Comparison of ENCODE assay signal across 10 cellular contexts in genomic region chr10:24519950-24520349, GRCh38.
A peak's percentile ranks its signal among the peaks of the same experiment; 100 is the strongest.
DNase-seq lines count a peak whose midpoint lies in the region; ATAC-seq and TF ChIP-seq lines count a peak whose summit lies in the region.
"Had no signal": no experiment of that assay in that cellular context is flagged by ENCODE, and none has a peak within 500 bp of the region (broad histone marks: within the 10 kb centered on the region; RNA-seq: fewer than 3 reads in every experiment).

No MANE protein-coding gene starts in this region.

- no peaks in the 10 kb centered on the region for H4K20me1 ChIP-seq in hepatocyte (ENCODE audit: insufficient read depth, poor library complexity, severe bottlenecking)

- H3K27ac ChIP-seq in hepatocyte = no peak overlapping the region
- H3K27ac ChIP-seq: A549 had no signal

- CTCF ChIA-PET in activated CD4-positive, alpha-beta T cell treated with anti-CD3 and anti-CD28 coated beads, Interleukin-2, amount 10 ng/mL, durations not matched to agents 7 days and 5 days (lab: Charles Lee) = interaction anchor here (0.6 to 1.6 kb wide), 4 partner anchors 12 to 35 kb away, joined by 3 to 6 read pairs (median 4); no protein-coding TSS in a partner anchor

- H2AFZ ChIP-seq in hepatocyte = no peak overlapping the region

- H3K79me2 ChIP-seq in hepatocyte = no peaks in the 10 kb centered on the region

- no peak overlapping the region for H3K4me3 ChIP-seq in hepatocyte
- H3K4me3 ChIP-seq: A549 had no signal

- peaks cover 14% of the 10 kb centered on the region for H3K4me1 Mint-ChIP-seq in activated CD4-positive, alpha-beta T cell treated with anti-CD3 and anti-CD28 coated beads, Interleukin-2, amount 10 ng/mL, durations not matched to agents 7 days and 5 days
- peaks cover 12% of the 10 kb centered on the region for H3K4me1 Mint-ChIP-seq in central memory CD8-positive, alpha-beta T cell
- peaks cover 0 to 7% of the 10 kb centered on the region in 2 donors for H3K4me1 Mint-ChIP-seq in stimulated activated naive B cell treated with anti-CD40 and anti-IgM and Interleukin-4, amounts not matched to agents 10 μg/mL and 1 μg/mL and 100 μg/mL, for 72 hours

- no peaks in the 10 kb centered on the region for H3K36me3 Mint-ChIP-seq in activated CD4-positive, alpha-beta T cell treated with anti-CD3 and anti-CD28 coated beads, Interleukin-2, amount 10 ng/mL, durations not matched to agents 7 days and 5 days (ENCODE audit: low read depth)
- no peaks in the 10 kb centered on the region for H3K36me3 Mint-ChIP-seq in central memory CD8-positive, alpha-beta T cell (ENCODE audit: insufficient read depth)
- H3K36me3 Mint-ChIP-seq in stimulated activated naive B cell treated with anti-CD40 and anti-IgM and Interleukin-4, amounts not matched to agents 10 μg/mL and 1 μg/mL and 100 μg/mL, for 72 hours = no peaks in the 10 kb centered on the region

- no peaks in the 10 kb centered on the region for H3K27me3 Mint-ChIP-seq in activated CD4-positive, alpha-beta T cell treated with anti-CD3 and anti-CD28 coated beads, Interleukin-2, amount 10 ng/mL, durations not matched to agents 7 days and 5 days
- peaks cover 30% of the 10 kb centered on the region for H3K27me3 Mint-ChIP-seq in central memory CD8-positive, alpha-beta T cell
- peaks cover 15 to 16% of the 10 kb centered on the region in 2 donors for H3K27me3 Mint-ChIP-seq in stimulated activated naive B cell treated with anti-CD40 and anti-IgM and Interleukin-4, amounts not matched to agents 10 μg/mL and 1 μg/mL and 100 μg/mL, for 72 hours

- H3K27ac Mint-ChIP-seq in activated CD4-positive, alpha-beta T cell treated with anti-CD3 and anti-CD28 coated beads, Interleukin-2, amount 10 ng/mL, durations not matched to agents 7 days and 5 days = no peak overlapping the region
- H3K27ac Mint-ChIP-seq in central memory CD8-positive, alpha-beta T cell (ENCODE audit: low read depth) = no peak overlapping the region
- H3K27ac Mint-ChIP-seq in stimulated activated naive B cell treated with anti-CD40 and anti-IgM and Interleukin-4, amounts not matched to agents 10 μg/mL and 1 μg/mL and 100 μg/mL, for 72 hours = no peak overlapping the region

- H3K9me2 ChIP-seq in hepatocyte (replicated peaks; ENCODE audit: insufficient read depth) = no peaks in the 10 kb centered on the region

- DNase-seq in NCI-H82 (lab: John Stamatoyannopoulos, UW) = peak; percentile 5
- DNase-seq in NCI-H82 treated with DMSO at 0.1 percent for 48 hours (lab: John Stamatoyannopoulos, UW; ENCODE audit: unreplicated experiment) = no peak
- peak; percentile 14 for DNase-seq in activated CD4-positive, alpha-beta T cell treated with anti-CD3 and anti-CD28 coated beads, Interleukin-2, amount 10 ng/mL, durations not matched to agents 7 days and 5 days
- peak in 1 of 2 donors; percentile 12 for DNase-seq in central memory CD8-positive, alpha-beta T cell (ENCODE audit: low spot score in 2 of 2)
- DNase-seq in stimulated activated naive B cell treated with anti-CD40 and anti-IgM and Interleukin-4, amounts not matched to agents 10 μg/mL and 1 μg/mL and 100 μg/mL, for 72 hours = no peak
- DNase-seq in islet precursor cell = no peak
- DNase-seq in hepatocyte (ENCODE audit: low spot score) = no peak
- DNase-seq: NCI-H1048 had no signal

- no peak for ATAC-seq in central memory CD8-positive, alpha-beta T cell (replicated peaks; ENCODE audit: extremely low read depth, poor library complexity, severe bottlenecking)
- peak; percentile 25 to 27 for ATAC-seq in stimulated activated naive B cell treated with anti-CD40 and anti-IgM and Interleukin-4, amounts not matched to agents 10 μg/mL and 1 μg/mL and 100 μg/mL, for 72 hours (replicated peaks)
- no peak for ATAC-seq in HG03196 (IDR thresholded peaks at IDR 0.05; ENCODE audit: unreplicated experiment)

- POLR2A ChIA-PET in activated CD4-positive, alpha-beta T cell treated with anti-CD3 and anti-CD28 coated beads, Interleukin-2, amount 10 ng/mL, durations not matched to agents 7 days and 5 days (lab: Charles Lee) = interaction anchor here (0.6 kb wide), 1 partner anchor 58 kb away, joined by 3 read pairs; no protein-coding TSS in a partner anchor

- no peaks in the 10 kb centered on the region for H3K36me3 ChIP-seq in hepatocyte (replicated peaks; ENCODE audit: insufficient read depth, low read depth)

- WGBS in hepatocyte (ENCODE audit: low lambda C conversion rate, missing lambda C conversion rate) = 85% methylated on average over 14 of the region's 14 CpGs

- H3K4me2 ChIP-seq in hepatocyte = no peak overlapping the region

- no peak overlapping the region for H3K4me3 Mint-ChIP-seq in activated CD4-positive, alpha-beta T cell treated with anti-CD3 and anti-CD28 coated beads, Interleukin-2, amount 10 ng/mL, durations not matched to agents 7 days and 5 days
- H3K4me3 Mint-ChIP-seq in central memory CD8-positive, alpha-beta T cell = peak overlapping the region; percentile 57
- H3K4me3 Mint-ChIP-seq in stimulated activated naive B cell treated with anti-CD40 and anti-IgM and Interleukin-4, amounts not matched to agents 10 μg/mL and 1 μg/mL and 100 μg/mL, for 72 hours = peak overlapping the region in 1 of 2 donors; percentile 23

- no peaks in the 10 kb centered on the region for H3K9me3 Mint-ChIP-seq in activated CD4-positive, alpha-beta T cell treated with anti-CD3 and anti-CD28 coated beads, Interleukin-2, amount 10 ng/mL, durations not matched to agents 7 days and 5 days
- no peaks in the 10 kb centered on the region for H3K9me3 Mint-ChIP-seq in central memory CD8-positive, alpha-beta T cell
- H3K9me3 Mint-ChIP-seq in stimulated activated naive B cell treated with anti-CD40 and anti-IgM and Interleukin-4, amounts not matched to agents 10 μg/mL and 1 μg/mL and 100 μg/mL, for 72 hours = peaks cover 4% of the 10 kb centered on the region in 2 donors

- TF ChIP-seq CTCF in hepatocyte (IDR thresholded peaks at IDR 0.05; ENCODE audit: poor library complexity) = no peak

- no peaks in the 10 kb centered on the region for H3K4me1 ChIP-seq in hepatocyte (ENCODE audit: insufficient read depth)
- H3K4me1 ChIP-seq: A549 had no signal

- H3K27me3 ChIP-seq in hepatocyte = no peaks in the 10 kb centered on the region

- no peaks in the 10 kb centered on the region for H3K9me3 ChIP-seq in hepatocyte (ENCODE audit: low read depth)
- H3K9me3 ChIP-seq: A549 had no signal

Comparison
In these comparisons a context has a peak if more than half of its experiments do, and no peak if none do; other contexts are left out.
1. DNase-seq: peak in NCI-H82 (single experiment) and activated CD4-positive, alpha-beta T cell treated with anti-CD3 and anti-CD28 coated beads, Interleukin-2, amount 10 ng/mL, durations not matched to agents 7 days and 5 days (single experiment); none in NCI-H82 treated with DMSO at 0.1 percent for 48 hours (single experiment), stimulated activated naive B cell treated with anti-CD40 and anti-IgM and Interleukin-4, amounts not matched to agents 10 μg/mL and 1 μg/mL and 100 μg/mL, for 72 hours (single experiment), islet precursor cell (single experiment) and hepatocyte (single experiment).
2. ATAC-seq: peak in stimulated activated naive B cell treated with anti-CD40 and anti-IgM and Interleukin-4, amounts not matched to agents 10 μg/mL and 1 μg/mL and 100 μg/mL, for 72 hours (2 of 2); none in central memory CD8-positive, alpha-beta T cell (single experiment) and HG03196 (single experiment).